Comparison of ENCODE assay signal across 22 cellular contexts in genomic region chr7:81014266-81014665, GRCh38.
DNase-seq lines count a peak whose midpoint lies in the region; ATAC-seq and TF ChIP-seq lines count a peak whose summit lies in the region.
"Had no signal": no experiment of that assay in that cellular context is flagged by ENCODE, and none has a peak within 500 bp of the region (broad histone marks: within the 10 kb centered on the region; RNA-seq: fewer than 3 reads in every experiment).

No MANE protein-coding gene starts in this region.

- peak; percentile 80 for DNase-seq in HCEC 1CT
- no peak for DNase-seq in SK-N-MC (ENCODE audit: low read depth, low spot score)
- DNase-seq in fibroblast of mammary gland (ENCODE audit: low read depth), result peak; percentile 70
- no peak for DNase-seq in smooth muscle cell (lab: John Stamatoyannopoulos, UW; ENCODE audit: unreplicated experiment)
- no peak for DNase-seq in thyroid gland
- DNase-seq in SW 1271 (lab: John Stamatoyannopoulos, UW), result no peak
- DNase-seq: activated CD4-positive, alpha-beta memory T cell treated with anti-CD3 and anti-CD28 coated beads for 36 hours; activated gamma-delta T cell treated with Interleukin-2 at 50 U/mL for 16 hours; activated T-cell treated with anti-CD3 and anti-CD28 coated beads for 4 hours; caudate nucleus; DND-41; HFFc6; left colon; MG63; NCI-H1417 treated with DMSO at 0.1 percent for 48 hours; NCI-H526 treated with DMSO at 0.1 percent for 48 hours; posterior cingulate gyrus; stimulated activated naive CD4-positive, alpha-beta T cell; trophoblast cell; WERI-Rb-1 had no signal

- H3K36me3 ChIP-seq in SK-N-MC (ENCODE audit: insufficient read depth, low read length) (no peaks in the 10 kb centered on the region), smooth muscle cell (ENCODE audit: low read depth) (no peaks in the 10 kb centered on the region), thyroid gland (no peaks in the 10 kb centered on the region)
- H3K36me3 ChIP-seq: MG63, WERI-Rb-1 had no signal

- 0 out of 2 replicates have a peak overlapping the region, but pooled peaks have one; percentile 0 for H3K27ac ChIP-seq in SK-N-MC
- H3K27ac ChIP-seq in smooth muscle cell (ENCODE audit: low read depth), result peak overlapping the region; percentile 87
- no peak overlapping the region for H3K27ac ChIP-seq in thyroid gland
- H3K27ac ChIP-seq: WERI-Rb-1 had no signal

- WGBS in smooth muscle cell (ENCODE audit: low lambda C conversion rate), result 56% methylated on average over 2 of the region's 2 CpGs
- 84 to 90% methylated on average over 2 of the region's 2 CpGs for WGBS in thyroid gland, 2 donors

- no peak for TF ChIP-seq POLR2A in thyroid gland (IDR thresholded peaks at IDR 0.05)

- no peaks in the 10 kb centered on the region for H4K20me1 ChIP-seq in smooth muscle cell (ENCODE audit: low read depth)

- H3K79me2 ChIP-seq in smooth muscle cell (ENCODE audit: low read depth), result no peaks in the 10 kb centered on the region

- no peak for ATAC-seq in GM21717 (IDR thresholded peaks at IDR 0.05; ENCODE audit: unreplicated experiment)
- no peak for ATAC-seq in HG02588 (IDR thresholded peaks at IDR 0.05; ENCODE audit: unreplicated experiment)
- ATAC-seq: left colon had no signal

- H2AFZ ChIP-seq in smooth muscle cell (ENCODE audit: low read depth), result no peak overlapping the region

- peaks cover 10% of the 10 kb centered on the region for H3K4me1 ChIP-seq in smooth muscle cell (ENCODE audit: low read depth)
- no peaks in the 10 kb centered on the region for H3K4me1 ChIP-seq in thyroid gland

- no peak overlapping the region for H3K9ac ChIP-seq in SK-N-MC (ENCODE audit: insufficient read length)
- H3K9ac ChIP-seq in smooth muscle cell (ENCODE audit: low read depth), result no peak overlapping the region

- peaks cover 6% of the 10 kb centered on the region for H3F3A ChIP-seq in smooth muscle cell (ENCODE audit: low read depth)

- H3K4me2 ChIP-seq in smooth muscle cell, result no peak overlapping the region

- H3K4me3 ChIP-seq in SK-N-MC (no peak overlapping the region), fibroblast of mammary gland (ENCODE audit: control insufficient read depth, low read depth, low read length) (no peak overlapping the region), smooth muscle cell (no peak overlapping the region), thyroid gland (replicated peaks in 1 of 3) (no peak overlapping the region)
- H3K4me3 ChIP-seq: MG63 had no signal

- H3K27me3 ChIP-seq in smooth muscle cell (ENCODE audit: low read depth) (no peaks in the 10 kb centered on the region), thyroid gland (no peaks in the 10 kb centered on the region)
- H3K27me3 ChIP-seq: MG63 had no signal

- no peaks in the 10 kb centered on the region; the same call in 1 of the 2 replicates for H3K9me3 ChIP-seq in SK-N-MC (ENCODE audit: low read depth, low read length)
- H3K9me3 ChIP-seq in smooth muscle cell (replicated peaks; ENCODE audit: low read depth), result no peaks in the 10 kb centered on the region
- H3K9me3 ChIP-seq in thyroid gland, result no peaks in the 10 kb centered on the region
- H3K9me3 ChIP-seq: MG63 had no signal

- intact Hi-C loops in thyroid gland (cut with DNase I), result no loop called here

- no peak for TF ChIP-seq CTCF in fibroblast of mammary gland (conservative IDR thresholded peaks at IDR 0.05; ENCODE audit: control insufficient read depth, insufficient read depth, low read depth, low read length)
- no peak for TF ChIP-seq CTCF in smooth muscle cell (IDR thresholded peaks at IDR 0.05; ENCODE audit: borderline replicate concordance, insufficient read depth, poor library complexity, severe bottlenecking)
- no peak for TF ChIP-seq CTCF in thyroid gland (IDR thresholded peaks at IDR 0.05)

Comparison
In these comparisons a context has a peak if more than half of its experiments do, and no peak if none do; other contexts are left out.
1. DNase-seq: peak in HCEC 1CT (single experiment) and fibroblast of mammary gland (single experiment); none in SK-N-MC (single experiment), smooth muscle cell (single experiment), thyroid gland (0 of 2) and SW 1271 (0 of 2).
2. H3K27ac ChIP-seq: peak in SK-N-MC (single experiment) and smooth muscle cell (single experiment); none in thyroid gland (0 of 3).